ENCODE assay signal across 8 cellular contexts in genomic region chr14:21557084-21557901, GRCh38. TPM values are rescaled to one million over a fixed set of nuclear protein-coding genes. Genes with fewer than 3 reads are reported as not detected.
DNase-seq lines count a peak whose midpoint lies in the region; ATAC-seq and TF ChIP-seq lines count a peak whose summit lies in the region.

No MANE protein-coding gene starts in this region.

- peak; percentile 69 for ATAC-seq in activated T-helper 17 cell treated with anti-CD3 and anti-CD28 coated beads, Interleukin-2, amount 50 U/mL, for 72 hours (replicated peaks)
- ATAC-seq in natural killer cell treated with Interleukin-12 subunit alpha and Interleukin-12 subunit beta and Interleukin-15 and Interleukin-18, amount 100 ng/mL, for 72 hours = no peak
- ATAC-seq in stimulated activated naive B cell treated with anti-CD40 and anti-IgM and Interleukin-4, amounts not matched to agents 10 μg/mL and 1 μg/mL and 100 μg/mL, for 72 hours (replicated peaks) = peak; percentile 46 to 66
- ATAC-seq in HG03039 (IDR thresholded peaks at IDR 0.05; ENCODE audit: unreplicated experiment) = no peak

- peaks cover 8% of the 10 kb centered on the region for H3K4me1 Mint-ChIP-seq in activated T-helper 17 cell treated with anti-CD3 and anti-CD28 coated beads, Interleukin-2, amount 50 U/mL, for 72 hours
- peaks cover 6% of the 10 kb centered on the region in 2 donors for H3K4me1 Mint-ChIP-seq in natural killer cell treated with Interleukin-12 subunit alpha and Interleukin-12 subunit beta and Interleukin-15 and Interleukin-18, amount 100 ng/mL, for 72 hours (ENCODE audit: low read depth in 2 of 2)
- peaks cover 3 to 6% of the 10 kb centered on the region in 2 donors for H3K4me1 Mint-ChIP-seq in stimulated activated naive B cell treated with anti-CD40 and anti-IgM and Interleukin-4, amounts not matched to agents 10 μg/mL and 1 μg/mL and 100 μg/mL, for 72 hours

- H3K4me3 Mint-ChIP-seq in activated T-helper 17 cell treated with anti-CD3 and anti-CD28 coated beads, Interleukin-2, amount 50 U/mL, for 72 hours = peak overlapping the region; percentile 51
- peak overlapping the region; percentile 34 for H3K4me3 Mint-ChIP-seq in natural killer cell treated with Interleukin-12 subunit alpha and Interleukin-12 subunit beta and Interleukin-15 and Interleukin-18, amount 100 ng/mL, for 72 hours
- H3K4me3 Mint-ChIP-seq in stimulated activated naive B cell treated with anti-CD40 and anti-IgM and Interleukin-4, amounts not matched to agents 10 μg/mL and 1 μg/mL and 100 μg/mL, for 72 hours = peak overlapping the region; percentile 2 to 21

- DNase-seq in ELR (ENCODE audit: low read depth) (peak; percentile 84), RKO (ENCODE audit: low spot score) (peak; percentile 88), fibroblast of peridontal ligament (ENCODE audit: extremely low read depth) (peak; percentile 94)
- DNase-seq in natural killer cell treated with Interleukin-12 subunit alpha and Interleukin-12 subunit beta and Interleukin-15 and Interleukin-18, amount 100 ng/mL, for 72 hours (ENCODE audit: low spot score) = peak; percentile 64
- peak; percentile 45 for DNase-seq in stimulated activated naive B cell treated with anti-CD40 and anti-IgM and Interleukin-4, amounts not matched to agents 10 μg/mL and 1 μg/mL and 100 μg/mL, for 72 hours

- H3K27me3 Mint-ChIP-seq in activated T-helper 17 cell treated with anti-CD3 and anti-CD28 coated beads, Interleukin-2, amount 50 U/mL, for 72 hours = no peaks in the 10 kb centered on the region
- H3K27me3 Mint-ChIP-seq in natural killer cell treated with Interleukin-12 subunit alpha and Interleukin-12 subunit beta and Interleukin-15 and Interleukin-18, amount 100 ng/mL, for 72 hours = no peaks in the 10 kb centered on the region
- H3K27me3 Mint-ChIP-seq in stimulated activated naive B cell treated with anti-CD40 and anti-IgM and Interleukin-4, amounts not matched to agents 10 μg/mL and 1 μg/mL and 100 μg/mL, for 72 hours = peaks cover 6 to 12% of the 10 kb centered on the region in 2 donors

- TF ChIP-seq CTCF in LNCAP (IDR thresholded peaks at IDR 0.05) = peak; percentile 56

- H3K9me3 Mint-ChIP-seq in activated T-helper 17 cell treated with anti-CD3 and anti-CD28 coated beads, Interleukin-2, amount 50 U/mL, for 72 hours = no peaks in the 10 kb centered on the region
- no peaks in the 10 kb centered on the region for H3K9me3 Mint-ChIP-seq in natural killer cell treated with Interleukin-12 subunit alpha and Interleukin-12 subunit beta and Interleukin-15 and Interleukin-18, amount 100 ng/mL, for 72 hours
- H3K9me3 Mint-ChIP-seq in stimulated activated naive B cell treated with anti-CD40 and anti-IgM and Interleukin-4, amounts not matched to agents 10 μg/mL and 1 μg/mL and 100 μg/mL, for 72 hours = no peaks in the 10 kb centered on the region

- peak overlapping the region; percentile 87 for H3K27ac Mint-ChIP-seq in activated T-helper 17 cell treated with anti-CD3 and anti-CD28 coated beads, Interleukin-2, amount 50 U/mL, for 72 hours
- H3K27ac Mint-ChIP-seq in natural killer cell treated with Interleukin-12 subunit alpha and Interleukin-12 subunit beta and Interleukin-15 and Interleukin-18, amount 100 ng/mL, for 72 hours = peak overlapping the region; percentile 39 to 78
- H3K27ac Mint-ChIP-seq in stimulated activated naive B cell treated with anti-CD40 and anti-IgM and Interleukin-4, amounts not matched to agents 10 μg/mL and 1 μg/mL and 100 μg/mL, for 72 hours = no peak overlapping the region

- no peaks in the 10 kb centered on the region for H3K36me3 Mint-ChIP-seq in activated T-helper 17 cell treated with anti-CD3 and anti-CD28 coated beads, Interleukin-2, amount 50 U/mL, for 72 hours (ENCODE audit: low read depth)
- no peaks in the 10 kb centered on the region for H3K36me3 Mint-ChIP-seq in natural killer cell treated with Interleukin-12 subunit alpha and Interleukin-12 subunit beta and Interleukin-15 and Interleukin-18, amount 100 ng/mL, for 72 hours
- H3K36me3 Mint-ChIP-seq in stimulated activated naive B cell treated with anti-CD40 and anti-IgM and Interleukin-4, amounts not matched to agents 10 μg/mL and 1 μg/mL and 100 μg/mL, for 72 hours = no peaks in the 10 kb centered on the region

RNA-seq across cellular contexts. Expression of gene OR10G3, which starts 22.6 kb away (rescaled TPM):
- not detected for total RNA-seq in activated T-helper 17 cell treated with anti-CD3 and anti-CD28 coated beads, Interleukin-2, amount 50 U/mL, for 72 hours
- not detected for total RNA-seq in natural killer cell treated with Interleukin-12 subunit alpha and Interleukin-12 subunit beta and Interleukin-15 and Interleukin-18, amount 100 ng/mL, for 72 hours

RNA-seq across cellular contexts. Expression of gene SALL2, which starts 31.1 kb away (rescaled TPM):
- 1 to 10 TPM; 1.2 to 6.0 TPM for total RNA-seq in activated T-helper 17 cell treated with anti-CD3 and anti-CD28 coated beads, Interleukin-2, amount 50 U/mL, for 72 hours
- total RNA-seq in natural killer cell treated with Interleukin-12 subunit alpha and Interleukin-12 subunit beta and Interleukin-15 and Interleukin-18, amount 100 ng/mL, for 72 hours = under 1 TPM; 0.31 to 0.45 TPM

RNA-seq across cellular contexts. Expression of gene METTL3, which starts 46.2 kb away (rescaled TPM):
- 10 to 100 TPM; 59.5 to 71.9 TPM for total RNA-seq in activated T-helper 17 cell treated with anti-CD3 and anti-CD28 coated beads, Interleukin-2, amount 50 U/mL, for 72 hours
- total RNA-seq in natural killer cell treated with Interleukin-12 subunit alpha and Interleukin-12 subunit beta and Interleukin-15 and Interleukin-18, amount 100 ng/mL, for 72 hours = 10 to 100 TPM; 66.8 to 91.4 TPM

Comparison
In these comparisons a context has a peak if more than half of its experiments do, and no peak if none do; other contexts are left out.
1. ATAC-seq: peak in activated T-helper 17 cell treated with anti-CD3 and anti-CD28 coated beads, Interleukin-2, amount 50 U/mL, for 72 hours (single experiment) and stimulated activated naive B cell treated with anti-CD40 and anti-IgM and Interleukin-4, amounts not matched to agents 10 μg/mL and 1 μg/mL and 100 μg/mL, for 72 hours (2 of 2); none in natural killer cell treated with Interleukin-12 subunit alpha and Interleukin-12 subunit beta and Interleukin-15 and Interleukin-18, amount 100 ng/mL, for 72 hours (0 of 2) and HG03039 (single experiment).
2. Peak in every context shown above with its lines, with median percentiles within 50 percentile points of each other: DNase-seq and H3K4me3 Mint-ChIP-seq.